In the genomic region with DNA sequence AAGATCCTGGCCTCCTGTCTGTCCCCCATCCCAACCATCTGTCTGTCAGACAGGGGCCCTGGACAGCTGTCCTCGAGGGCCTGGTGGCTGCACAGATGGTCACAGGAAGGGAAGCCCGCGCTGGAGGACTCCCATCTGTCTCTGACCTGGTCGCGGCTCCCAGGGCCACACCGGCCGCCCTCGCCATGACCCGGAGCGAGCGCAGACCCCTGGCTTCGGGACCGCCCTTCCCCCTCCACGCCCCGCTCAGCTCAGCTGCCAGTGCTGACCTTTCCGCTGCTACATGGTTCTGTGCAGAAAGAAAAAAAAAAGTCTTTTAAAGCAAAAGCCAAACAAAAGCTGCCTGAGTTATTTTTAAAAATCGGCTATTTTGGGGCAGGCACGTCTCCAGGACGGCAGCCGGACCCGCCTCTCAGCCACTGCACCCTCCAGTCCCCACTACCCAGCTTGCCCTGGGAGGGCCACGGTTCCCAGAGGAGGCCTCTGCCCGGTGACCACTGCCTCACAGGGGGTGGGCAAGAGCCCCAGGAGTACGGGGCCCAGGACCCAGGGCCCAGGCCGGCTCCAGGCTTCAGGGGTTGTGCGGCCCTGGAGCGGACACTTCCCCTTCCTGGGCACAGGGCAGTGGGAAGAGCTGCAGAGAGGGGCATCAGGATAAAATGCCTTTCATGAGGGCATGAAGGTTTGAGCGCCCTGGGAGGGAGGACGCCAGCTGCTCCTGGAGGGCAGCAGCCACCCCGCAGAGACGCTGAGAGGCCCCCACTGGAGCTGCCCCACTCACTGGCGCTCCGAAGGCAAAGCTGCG, we compare ENCODE assay signal across 8 cellular contexts. TPM values are rescaled to one million over a fixed set of nuclear protein-coding genes. Genes with fewer than 3 reads are reported as not detected.
DNase-seq lines count a peak whose midpoint lies in the region; ATAC-seq and TF ChIP-seq lines count a peak whose summit lies in the region.

No MANE protein-coding gene starts in this region.

- ATAC-seq in left cardiac atrium: peak; percentile 5 to 19

- TF ChIP-seq CTCF in prostate gland (IDR thresholded peaks at IDR 0.05): no peak

- H3K4me3 ChIP-seq in BLaER1 (peak overlapping the region; percentile 51), SJCRH30 (peak overlapping the region; percentile 38), prostate gland (no peak overlapping the region)

- H3K27me3 ChIP-seq in BLaER1 (peaks cover 8% of the 10 kb centered on the region; the same call in 1 of the 2 replicates), SJCRH30 (no peaks in the 10 kb centered on the region), prostate gland (replicated peaks; ENCODE audit: insufficient read depth) (no peaks in the 10 kb centered on the region)

- H3K9ac ChIP-seq in BLaER1: peak overlapping the region; percentile 65

- peaks cover 76% of the 10 kb centered on the region for H3K4me1 ChIP-seq in BLaER1
- peaks cover 60% of the 10 kb centered on the region for H3K4me1 ChIP-seq in SJCRH30
- H3K4me1 ChIP-seq in prostate gland (replicated peaks): peaks cover 59% of the 10 kb centered on the region

- H3K27ac ChIP-seq in BLaER1: peak overlapping the region; percentile 61
- H3K27ac ChIP-seq in SJCRH30: peak overlapping the region; percentile 59
- H3K27ac ChIP-seq in prostate gland: peak overlapping the region; percentile 81 to 84

- H3K36me3 ChIP-seq in BLaER1 (peaks cover 16% of the 10 kb centered on the region), SJCRH30 (peaks cover 4% of the 10 kb centered on the region), prostate gland (peaks cover 0 to 4% of the 10 kb centered on the region in 2 donors)

- peak in 1 of 2 experiments; percentile 80 for DNase-seq in SJCRH30
- DNase-seq in left cardiac atrium: peak; percentile 61
- no peak for DNase-seq in prostate gland (ENCODE audit: low spot score)
- DNase-seq in activated CD4-positive, CD25-positive, alpha-beta regulatory T cell treated with anti-CD3 and anti-CD28 coated beads, Interleukin-2, amount 50 U/mL, for 72 hours: no peak
- DNase-seq in MV-4-11 (lab: John Stamatoyannopoulos, UW): no peak
- no peak for DNase-seq in NCI-H748 treated with DMSO at 0.1 percent for 48 hours (lab: John Stamatoyannopoulos, UW)
- DNase-seq in stimulated activated CD4-positive, alpha-beta T cell treated with anti-CD3 and anti-CD28 coated beads, Interleukin-1b, Interleukin-23, amount 100 ng/mL, for 48 hours: no peak

- peak overlapping the region; percentile 87 for H3K4me2 ChIP-seq in BLaER1

- intact Hi-C loops in left cardiac atrium (cut with DNase I) (no loop called here), prostate gland (cut with DNase I) (no loop called here)

- peaks cover 77% of the 10 kb centered on the region for H4K20me1 ChIP-seq in BLaER1

- H3K9me3 ChIP-seq in BLaER1 (no peaks in the 10 kb centered on the region), SJCRH30 (replicated peaks) (no peaks in the 10 kb centered on the region), prostate gland (no peaks in the 10 kb centered on the region)

- TF ChIP-seq POLR2A in prostate gland (IDR thresholded peaks at IDR 0.05): no peak

- WGBS in prostate gland: 40% methylated on average over 34 of the region's 34 CpGs

RNA-seq across cellular contexts. Expression of gene LAMA5, which starts 10.8 kb away (rescaled TPM):
- total RNA-seq in SJCRH30 (2014; rRNA removed; shearing (Covaris generic)): 37.3 and 43.8 TPM in 2 replicates
- total RNA-seq in left cardiac atrium (100 to 1,000 TPM in 1 of 2 donors, 10 to 100 TPM in 1; 70.4 to 113 TPM), prostate gland (100 to 1,000 TPM; 170 to 272 TPM)

RNA-seq across cellular contexts. Expression of gene RPS21, which starts 30.6 kb away (rescaled TPM):
- total RNA-seq in SJCRH30 (2014; rRNA removed; shearing (Covaris generic)): 3,142 and 3,675 TPM in 2 replicates
- 100 to 1,000 TPM; 733 to 750 TPM for total RNA-seq in left cardiac atrium
- total RNA-seq in prostate gland: 1,000 to 10,000 TPM; 1,506 to 4,377 TPM

RNA-seq across cellular contexts. Expression of gene CABLES2, which starts 50.7 kb away (rescaled TPM):
- 12.9 and 13.0 TPM in 2 replicates for total RNA-seq in SJCRH30 (2014; rRNA removed; shearing (Covaris generic))
- total RNA-seq in left cardiac atrium (10 to 100 TPM; 20.6 to 25.3 TPM), prostate gland (10 to 100 TPM in 1 of 2 donors, 1 to 10 TPM in 1; 4.1 to 31.3 TPM)

RNA-seq across cellular contexts. Expression of gene ADRM1, which starts 53.5 kb away (rescaled TPM):
- total RNA-seq in SJCRH30 (2014; rRNA removed; shearing (Covaris generic)): 160 and 174 TPM in 2 replicates
- 10 to 100 TPM; 57.9 to 76.9 TPM for total RNA-seq in left cardiac atrium
- total RNA-seq in prostate gland: 100 to 1,000 TPM; 149 to 207 TPM

Comparison
In these comparisons a context has a peak if more than half of its experiments do, and no peak if none do; other contexts are left out.
1. H3K4me3 ChIP-seq: peak in BLaER1 (single experiment) and SJCRH30 (single experiment); none in prostate gland (0 of 2).
2. Peak in every context shown above with its lines, with median percentiles within 50 percentile points of each other: H3K27ac ChIP-seq.